Comparison of ENCODE assay signal across 19 cellular contexts in the genomic region with DNA sequence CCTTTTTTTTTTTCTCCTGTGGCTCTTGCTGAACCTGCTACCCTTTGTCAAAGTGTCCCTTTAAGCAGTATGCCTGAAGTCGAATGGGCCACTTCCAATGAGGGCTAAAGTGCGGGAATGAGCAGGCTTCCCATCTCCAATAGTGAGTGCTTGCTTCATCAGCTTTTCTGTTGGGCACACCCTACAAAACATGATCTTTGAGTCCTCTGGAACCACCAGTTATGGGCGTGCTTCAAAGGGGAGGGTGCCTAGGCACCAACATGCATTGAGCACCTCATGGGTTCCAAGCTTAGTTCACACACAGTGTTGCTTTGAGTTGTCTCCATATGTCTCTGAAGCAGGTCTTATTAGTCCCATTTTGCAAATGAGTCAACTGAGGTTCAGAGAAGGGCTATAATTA.
A peak's percentile ranks its signal among the peaks of the same experiment; 100 is the strongest.
DNase-seq lines count a peak whose midpoint lies in the region; ATAC-seq, FAIRE-seq and TF ChIP-seq lines count a peak whose summit lies in the region.
"Had no signal": no experiment of that assay in that cellular context is flagged by ENCODE, and none has a peak within 500 bp of the region (broad histone marks: within the 10 kb centered on the region; RNA-seq: fewer than 3 reads in every experiment).

No MANE protein-coding gene starts in this region.

- WGBS in psoas muscle, 3 donors, result 56 to 86% (median 60%) methylated on average over 3 of the region's 3 CpGs
- WGBS in small intestine, 3 donors, result 40 to 75% (median 54%) methylated on average over 3 of the region's 3 CpGs

- no peak for FAIRE-seq in small intestine (lab: Jason Lieb, UNC)
- FAIRE-seq: GM12891, GM18507 had no signal

- H3K27me3 ChIP-seq in psoas muscle (ENCODE audit: insufficient read depth in 3 of 3, low read length in 2 of 3) (no peaks in the 10 kb centered on the region), small intestine (ENCODE audit: control insufficient read depth in 2 of 2, insufficient read depth in 2 of 2, low read length in 2 of 2) (no peaks in the 10 kb centered on the region)

- H3K27ac ChIP-seq in psoas muscle (peak overlapping the region; percentile 92), small intestine (ENCODE audit: low read depth in 1 of 2, low read length in 1 of 2) (no peak overlapping the region)

- intact Hi-C loops in left colon (cut with DNase I, micrococcal nuclease) (no loop called here), psoas muscle (cut with DNase I) (loop anchor here in 1 of 2 donors (5.0 kb wide), 1 partner anchor 217 kb away; no protein-coding TSS in a partner anchor)

- H3K4me3 ChIP-seq in psoas muscle (no peak overlapping the region), small intestine (ENCODE audit: low read depth in 1 of 2, low read length in 2 of 2) (no peak overlapping the region)

- H3K4me1 ChIP-seq in psoas muscle (peaks cover 45% of the 10 kb centered on the region), small intestine (ENCODE audit: control insufficient read depth in 2 of 2, insufficient read depth in 1 of 2, low read depth in 1 of 2, low read length in 1 of 2) (no peaks in the 10 kb centered on the region)

- no peaks in the 10 kb centered on the region for H3K36me3 ChIP-seq in psoas muscle (ENCODE audit: insufficient read depth in 1 of 2, low read depth in 1 of 2)
- no peaks in the 10 kb centered on the region for H3K36me3 ChIP-seq in small intestine (ENCODE audit: control insufficient read depth in 2 of 2, insufficient read depth in 2 of 2, low read length in 2 of 2)

- no peak for TF ChIP-seq CTCF in psoas muscle (IDR thresholded peaks at IDR 0.05)

- H3K9me3 ChIP-seq in psoas muscle (no peaks in the 10 kb centered on the region), small intestine (ENCODE audit: control insufficient read depth, low read depth) (no peaks in the 10 kb centered on the region)

- DNase-seq in left colon (no peak), psoas muscle (no peak), small intestine (peak; percentile 85), SW 1271 (lab: John Stamatoyannopoulos, UW) (no peak), dedifferentiated amniotic fluid mesenchymal stem cell (ENCODE audit: extremely low spot score) (no peak), NCI-H524 (lab: John Stamatoyannopoulos, UW) (no peak)
- DNase-seq: C1 segment of cervical spinal cord; Calu3; CD4-positive, alpha-beta memory T cell; COR-L47; DMS53; DMS79 treated with DMSO at 0.1 percent for 48 hours; GF-D8; GOT3; H7; HCEC 1CT had no signal

- ATAC-seq in left colon, result peak; percentile 52
- ATAC-seq in psoas muscle, result peak in 1 of 4 donors; percentile 1
- no peak for ATAC-seq in GM21381 (IDR thresholded peaks at IDR 0.05; ENCODE audit: unreplicated experiment)
